2 cellular contexts compared by ENCODE assay signal in genomic region chr5:83058718-83059117, GRCh38.
A peak's percentile ranks its signal among the peaks of the same experiment; 100 is the strongest.
TF ChIP-seq lines count a peak whose summit lies in the region.

No MANE protein-coding gene starts in this region.

TF ChIP-seq in GM23338, 12 proteins besides CTCF, POLR2A, EP300 and RAD21 (continued from another document):
- TF ChIP-seq ZNF462 (CRISPR knock-in tag; IDR thresholded peaks at IDR 0.05) (no peak), CREB1 (CRISPR knock-in tag; IDR thresholded peaks at IDR 0.05; ENCODE audit: low read depth) (no peak), REST (IDR thresholded peaks at IDR 0.05; ENCODE audit: unreplicated experiment) (no peak), JUNB (IDR thresholded peaks at IDR 0.05; ENCODE audit: unreplicated experiment) (no peak)

TF ChIP-seq in SK-N-SH treated with all-trans-retinoic acid at 6 μM for 48 hours, 23 proteins besides CTCF, POLR2A, EP300 and RAD21 (continued from another document):
- TF ChIP-seq PATZ1 (CRISPR knock-in tag; IDR thresholded peaks at IDR 0.05; ENCODE audit: borderline replicate concordance) (no peak), ZNF565 (CRISPR knock-in tag; conservative IDR thresholded peaks at IDR 0.05; ENCODE audit: low read depth) (no peak), TSHZ2 (CRISPR knock-in tag; IDR thresholded peaks at IDR 0.05) (peak; percentile 75; the same call in 1 of the 2 replicates), SNAI2 (CRISPR knock-in tag; IDR thresholded peaks at IDR 0.05) (no peak), ISL1 (CRISPR knock-in tag; IDR thresholded peaks at IDR 0.05) (peak; percentile 88), ZNF70 (CRISPR knock-in tag; IDR thresholded peaks at IDR 0.05) (no peak), TCF4 (CRISPR knock-in tag; IDR thresholded peaks at IDR 0.05; ENCODE audit: borderline replicate concordance) (peak; percentile 95), CREB5 (CRISPR knock-in tag; IDR thresholded peaks at IDR 0.05; ENCODE audit: low read depth) (peak; percentile 73), ARNTL (CRISPR knock-in tag; IDR thresholded peaks at IDR 0.05; ENCODE audit: borderline replicate concordance, low read depth) (no peak), ZFP3 (CRISPR knock-in tag; IDR thresholded peaks at IDR 0.05) (no peak), OSR1 (CRISPR knock-in tag; IDR thresholded peaks at IDR 0.05) (no peak), CSDC2 (CRISPR knock-in tag; IDR thresholded peaks at IDR 0.05) (no peak), CSRNP3 (CRISPR knock-in tag; IDR thresholded peaks at IDR 0.05) (peak; percentile 15; the same call in 1 of the 2 replicates), ZFP30 (CRISPR knock-in tag; IDR thresholded peaks at IDR 0.05) (no peak), PPARA (CRISPR knock-in tag; IDR thresholded peaks at IDR 0.05; ENCODE audit: borderline replicate concordance) (no peak), ZC3H10 (CRISPR knock-in tag; IDR thresholded peaks at IDR 0.05) (no peak), TOX (CRISPR knock-in tag; IDR thresholded peaks at IDR 0.05; ENCODE audit: borderline replicate concordance) (no peak)
